Comparison of ENCODE assay signal across 1 cellular context in genomic region chr15:48330855-48331795, GRCh38.
A peak's percentile ranks its signal among the peaks of the same experiment; 100 is the strongest.
TF ChIP-seq lines count a peak whose summit lies in the region.

Gene DUT, plus strand, starts transcription at chr15:48331429. Its CDS starts 87 bp downstream, at chr15:48331516.

TF ChIP-seq in K562, 482 proteins besides CTCF, POLR2A, EP300 and RAD21 (continued from another document and continues in another):
- TF ChIP-seq AFF1 (IDR thresholded peaks at IDR 0.05; ENCODE audit: low read depth in 1 of 2, partially characterized antibody in 2 of 2) (no peak), ZNF76 (CRISPR knock-in tag; IDR thresholded peaks at IDR 0.05; ENCODE audit: borderline replicate concordance) (0 out of 2 replicates have a peak, but pooled peaks have one; percentile 31), SNRNP70 (optimal IDR thresholded peaks at IDR 0.05; ENCODE audit: low read depth, low read length) (no peak), ETV6 (IDR thresholded peaks at IDR 0.05; ENCODE audit: borderline replicate concordance in 1 of 2, low read depth in 2 of 2, low read length in 1 of 2) (no peak), ETV6 (CRISPR knock-in tag; IDR thresholded peaks at IDR 0.05; ENCODE audit: borderline replicate concordance) (no peak), SMAD4 (CRISPR knock-in tag; conservative IDR thresholded peaks at IDR 0.05) (peak; percentile 72), ZNF644 (tag; IDR thresholded peaks at IDR 0.05; ENCODE audit: low read depth) (no peak), STAT5B (CRISPR knock-in tag; IDR thresholded peaks at IDR 0.05) (no peak), PHF21A (IDR thresholded peaks at IDR 0.05; ENCODE audit: borderline replicate concordance, low read depth) (no peak; the same call in 1 of the 2 replicates), CBX2 (IDR thresholded peaks at IDR 0.05; ENCODE audit: insufficient read depth, low read length, poor library complexity, severe bottlenecking) (no peak), CBX8 (IDR thresholded peaks at IDR 0.05; ENCODE audit: borderline replicate concordance, extremely low read depth, low read depth, low read length, poor library complexity, severe bottlenecking) (no peak), ZNF217 (CRISPR knock-in tag; IDR thresholded peaks at IDR 0.05) (no peak), NCOR1 (IDR thresholded peaks at IDR 0.05) (no peak), RBFOX2 (IDR thresholded peaks at IDR 0.05; ENCODE audit: low read depth, low read length) (peak; percentile 88), MGA (IDR thresholded peaks at IDR 0.05) (no peak), PPARD (CRISPR knock-in tag; IDR thresholded peaks at IDR 0.05) (no peak), TFE3 (CRISPR knock-in tag; IDR thresholded peaks at IDR 0.05) (no peak), HEY1 (CRISPR knock-in tag; IDR thresholded peaks at IDR 0.05; ENCODE audit: borderline replicate concordance) (no peak), NR4A1 (CRISPR knock-in tag; IDR thresholded peaks at IDR 0.05) (no peak), NR4A1 (tag; IDR thresholded peaks at IDR 0.05) (0 out of 2 replicates have a peak, but pooled peaks have one; percentile 54), ZNF175 (CRISPR knock-in tag; IDR thresholded peaks at IDR 0.05; ENCODE audit: low read depth) (no peak), DPF2 (IDR thresholded peaks at IDR 0.05) (no peak), ZNF134 (CRISPR knock-in tag; conservative IDR thresholded peaks at IDR 0.05) (no peak), TCF7 (IDR thresholded peaks at IDR 0.05; ENCODE audit: borderline replicate concordance) (no peak), MCM7 (IDR thresholded peaks at IDR 0.05) (no peak), SPI1 (IDR thresholded peaks at IDR 0.05; ENCODE audit: borderline replicate concordance, low read depth, low read length) (no peak), ARID1B (IDR thresholded peaks at IDR 0.05) (no peak), RCOR1 (IDR thresholded peaks at IDR 0.05; ENCODE audit: borderline replicate concordance in 1 of 2, low read depth in 2 of 2, low read length in 2 of 2) (0 out of 4 replicates have a peak, but pooled peaks of 1 of the 2 experiments have one; percentile 31), CBX5 (IDR thresholded peaks at IDR 0.05; ENCODE audit: borderline replicate concordance, low read depth) (no peak), ZNF507 (tag; conservative IDR thresholded peaks at IDR 0.05) (no peak), TRIM25 (IDR thresholded peaks at IDR 0.05; ENCODE audit: borderline replicate concordance) (no peak), BRD9 (IDR thresholded peaks at IDR 0.05; ENCODE audit: low read depth, partially characterized antibody) (no peak), ZNF174 (CRISPR knock-in tag; IDR thresholded peaks at IDR 0.05) (no peak), PML (IDR thresholded peaks at IDR 0.05; ENCODE audit: low read length) (peak; percentile 27; the same call in 1 of the 2 replicates), EHMT2 (IDR thresholded peaks at IDR 0.05) (peak; percentile 82), ZNF41 (CRISPR knock-in tag; conservative IDR thresholded peaks at IDR 0.05) (no peak), NFXL1 (CRISPR knock-in tag; IDR thresholded peaks at IDR 0.05) (no peak), ELF2 (CRISPR knock-in tag; IDR thresholded peaks at IDR 0.05) (peak; percentile 75), DMBX1 (CRISPR knock-in tag; IDR thresholded peaks at IDR 0.05; ENCODE audit: borderline replicate concordance) (no peak), ZBTB8A (IDR thresholded peaks at IDR 0.05; ENCODE audit: partially characterized antibody) (no peak), ZFP30 (CRISPR knock-in tag; IDR thresholded peaks at IDR 0.05; ENCODE audit: borderline replicate concordance) (no peak), ZNF12 (CRISPR knock-in tag; IDR thresholded peaks at IDR 0.05) (no peak), RBM17 (IDR thresholded peaks at IDR 0.05; ENCODE audit: borderline replicate concordance, low read depth, low read length) (no peak), MEF2D (tag; conservative IDR thresholded peaks at IDR 0.05; ENCODE audit: low read depth) (no peak)
- TF ChIP-seq, protein P1, sequence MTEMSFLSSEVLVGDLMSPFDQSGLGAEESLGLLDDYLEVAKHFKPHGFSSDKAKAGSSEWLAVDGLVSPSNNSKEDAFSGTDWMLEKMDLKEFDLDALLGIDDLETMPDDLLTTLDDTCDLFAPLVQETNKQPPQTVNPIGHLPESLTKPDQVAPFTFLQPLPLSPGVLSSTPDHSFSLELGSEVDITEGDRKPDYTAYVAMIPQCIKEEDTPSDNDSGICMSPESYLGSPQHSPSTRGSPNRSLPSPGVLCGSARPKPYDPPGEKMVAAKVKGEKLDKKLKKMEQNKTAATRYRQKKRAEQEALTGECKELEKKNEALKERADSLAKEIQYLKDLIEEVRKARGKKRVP (CRISPR knock-in tag; IDR thresholded peaks at IDR 0.05): no peak
- TF ChIP-seq, protein P2, sequence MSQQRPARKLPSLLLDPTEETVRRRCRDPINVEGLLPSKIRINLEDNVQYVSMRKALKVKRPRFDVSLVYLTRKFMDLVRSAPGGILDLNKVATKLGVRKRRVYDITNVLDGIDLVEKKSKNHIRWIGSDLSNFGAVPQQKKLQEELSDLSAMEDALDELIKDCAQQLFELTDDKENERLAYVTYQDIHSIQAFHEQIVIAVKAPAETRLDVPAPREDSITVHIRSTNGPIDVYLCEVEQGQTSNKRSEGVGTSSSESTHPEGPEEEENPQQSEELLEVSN (IDR thresholded peaks at IDR 0.05; ENCODE audit: borderline replicate concordance in 1 of 2, extremely low read depth in 1 of 2, insufficient read depth in 1 of 2, insufficient read length in 1 of 2, low read depth in 1 of 2, low read length in 1 of 2, poor library complexity in 1 of 2, severe bottlenecking in 1 of 2): peak in 1 of 2 experiments; percentile 56
